ENCODE assay signal across 6 cellular contexts in genomic region chr9:29656641-29657406, GRCh38.
"Had no signal": no experiment of that assay in that cellular context is flagged by ENCODE, and none has a peak within 500 bp of the region (broad histone marks: within the 10 kb centered on the region; RNA-seq: fewer than 3 reads in every experiment).

No MANE protein-coding gene starts in this region.

- H2AFZ ChIP-seq: GM23248 had no signal

- DNase-seq: GM23248, GOT3, H7, HCEC 1CT, IMR-90 had no signal

- H3K4me3 ChIP-seq: GM23248, K562 had no signal

- H3K27ac ChIP-seq: GM23248 had no signal

- H3K9ac ChIP-seq: GM23248 had no signal
